Comparison of ENCODE assay signal across 8 cellular contexts in the genomic region with DNA sequence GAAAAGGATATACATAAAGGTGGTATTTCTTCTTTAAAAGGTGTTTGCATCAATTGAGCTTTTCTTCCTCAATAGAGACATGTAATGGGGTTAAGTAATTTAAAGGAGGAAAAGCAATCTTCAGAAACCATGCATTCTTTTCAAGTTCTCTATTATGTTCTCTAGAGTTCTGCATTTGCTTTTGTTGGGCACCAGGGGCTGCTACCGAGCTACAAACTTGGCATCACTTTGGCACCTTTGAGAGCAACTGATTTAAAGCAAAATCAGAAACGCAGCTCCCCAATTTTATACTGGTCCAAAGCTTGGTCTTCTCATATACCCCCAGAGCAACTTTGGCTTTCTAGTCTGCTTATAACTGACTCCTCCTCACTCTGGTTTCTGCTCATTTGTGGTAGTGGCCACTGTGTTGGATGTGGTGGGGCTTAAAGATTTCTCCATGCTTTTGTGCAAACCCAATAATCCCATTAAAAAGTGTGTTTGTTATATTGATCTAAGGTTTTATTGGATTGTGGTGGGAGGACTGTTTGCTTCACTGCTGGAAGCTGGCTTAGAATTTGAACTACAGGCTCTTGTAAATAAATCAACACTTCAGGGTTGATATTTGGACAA.
DNase-seq lines count a peak whose midpoint lies in the region; ATAC-seq and TF ChIP-seq lines count a peak whose summit lies in the region.

No MANE protein-coding gene starts in this region.

- H3K9me2 ChIP-seq in PC-9 (ENCODE audit: insufficient read depth) = no peaks in the 10 kb centered on the region

- no peak overlapping the region for H3K27ac ChIP-seq in HL-60 (replicated peaks)
- no peak overlapping the region for H3K27ac ChIP-seq in PC-9

- no TSS peak for BruUV-seq in PC-9 (replicated peaks; lab: Mats Ljungman, UMichigan)

- no peaks in the 10 kb centered on the region for H3K79me2 ChIP-seq in PC-9 (ENCODE audit: low read depth)

- no peaks in the 10 kb centered on the region for H3K4me1 ChIP-seq in PC-9 (replicated peaks; ENCODE audit: insufficient read depth)

- ATAC-seq in GM18517 (IDR thresholded peaks at IDR 0.05; ENCODE audit: unreplicated experiment) = peak; percentile 48

- no peak overlapping the region for H3K4me2 ChIP-seq in PC-9

- peak; percentile 32 for DNase-seq in AG09309 (ENCODE audit: low read depth)
- DNase-seq in HL-60 (ENCODE audit: low read depth in 1 of 2, low spot score in 1 of 2) = peak in 1 of 2 experiments; percentile 17
- peak in 1 of 2 experiments; percentile 40 for DNase-seq in PC-9
- peak; percentile 63 for DNase-seq in fibroblast of the aortic adventitia (ENCODE audit: low read depth)
- DNase-seq in posterior cingulate gyrus = peak in 6 of 10 donors; percentile 29 to 91 (median 49)
- no peak for DNase-seq in stimulated activated naive CD4-positive, alpha-beta T cell (lab: John Stamatoyannopoulos, UW)
- DNase-seq in ecto neural progenitor cell (ENCODE audit: low spot score) = no peak

- H4K20me1 ChIP-seq in PC-9 (ENCODE audit: insufficient read depth) = no peaks in the 10 kb centered on the region

- H3K36me3 ChIP-seq in PC-9 (ENCODE audit: low read depth) = no peaks in the 10 kb centered on the region

- CTCF ChIA-PET in PC-9 (lab: Charles Lee) = interaction anchor here (0.8 kb wide), 1 partner anchor 788 kb away, joined by 4 read pairs; no protein-coding TSS in a partner anchor

- H3K9me3 ChIP-seq in PC-9 (ENCODE audit: insufficient read depth, low read depth) = no peaks in the 10 kb centered on the region

- H3K27me3 ChIP-seq in HL-60 (ENCODE audit: insufficient read depth, poor library complexity, severe bottlenecking) (no peaks in the 10 kb centered on the region), PC-9 (ENCODE audit: insufficient read depth, low read depth) (no peaks in the 10 kb centered on the region)

- H2AFZ ChIP-seq in PC-9 = no peak overlapping the region

- POLR2A ChIA-PET in PC-9 (lab: Charles Lee; ENCODE audit: unreplicated experiment) = no interaction called here

- intact Hi-C loops in PC-9 (cut with micrococcal nuclease; ENCODE audit: unreplicated experiment) (loop anchor here (1.0 to 10.0 kb wide), 4 partner anchors 422 to 1534 kb away; no protein-coding TSS in a partner anchor), posterior cingulate gyrus (cut with DNase I) (loop anchor here (5.0 to 10.0 kb wide), 3 partner anchors 264 to 667 kb away; no protein-coding TSS in a partner anchor)

- H3K4me3 ChIP-seq in AG09309 (ENCODE audit: control insufficient read depth, low read depth, low read length) (no peak overlapping the region), HL-60 (replicated peaks; ENCODE audit: insufficient read depth, low read length) (no peak overlapping the region), PC-9 (no peak overlapping the region), fibroblast of the aortic adventitia (ENCODE audit: low read depth, low read length) (no peak overlapping the region)

- H3F3A ChIP-seq in PC-9 (ENCODE audit: insufficient read depth, low read depth) = no peaks in the 10 kb centered on the region

- TF ChIP-seq CTCF in AG09309 (IDR thresholded peaks at IDR 0.05; ENCODE audit: control insufficient read depth, insufficient read depth, low read depth, low read length, missing control alignments) (peak; percentile 85), HL-60 (IDR thresholded peaks at IDR 0.05; ENCODE audit: insufficient read depth, low read length) (peak; percentile 36), PC-9 (conservative IDR thresholded peaks at IDR 0.05) (peak; percentile 66), fibroblast of the aortic adventitia (IDR thresholded peaks at IDR 0.05; ENCODE audit: insufficient read depth, low read length) (peak; percentile 89)

Comparison
In these comparisons a context has a peak if more than half of its experiments do, and no peak if none do; other contexts are left out.
1. DNase-seq: peak in AG09309 (single experiment), fibroblast of the aortic adventitia (single experiment) and posterior cingulate gyrus (6 of 10); none in stimulated activated naive CD4-positive, alpha-beta T cell (0 of 6) and ecto neural progenitor cell (single experiment).
2. CTCF ChIP-seq: peak in every context shown above with its lines; median percentile 89 in fibroblast of the aortic adventitia; 85 in AG09309; 66 in PC-9; 36 in HL-60.